18 cellular contexts compared by ENCODE assay signal in genomic region chr17:37510056-37510455, GRCh38. TPM values are rescaled to one million over a fixed set of nuclear protein-coding genes. Genes with fewer than 3 reads are reported as not detected.
DNase-seq lines count a peak whose midpoint lies in the region; ATAC-seq and TF ChIP-seq lines count a peak whose summit lies in the region.
"Had no signal": no experiment of that assay in that cellular context is flagged by ENCODE, and none has a peak within 500 bp of the region (broad histone marks: within the 10 kb centered on the region; RNA-seq: fewer than 3 reads in every experiment).

No MANE protein-coding gene starts in this region.

- no peak overlapping the region for H4K8ac ChIP-seq in IMR-90 (ENCODE audit: low read depth in 2 of 2, low read length in 2 of 2)

- no peak overlapping the region for H3K14ac ChIP-seq in IMR-90 (replicated peaks; ENCODE audit: low read depth, low read length)

- no TSS peak for BruUV-seq in IMR-90 (replicated peaks; lab: Mats Ljungman, UMichigan)

- no peak overlapping the region for H3K4me3 Mint-ChIP-seq in CD4-positive, alpha-beta T cell
- H3K4me3 Mint-ChIP-seq in effector memory CD8-positive, alpha-beta T cell, result no peak overlapping the region
- H3K4me3 Mint-ChIP-seq: B cell, GM23338, IgD-negative memory B cell had no signal

- no peaks in the 10 kb centered on the region for H3K9me3 ChIP-seq in CD4-positive, alpha-beta T cell (ENCODE audit: control insufficient read depth, low read length)
- H3K9me3 ChIP-seq in IMR-90 (ENCODE audit: control insufficient read depth, insufficient read depth, low read length) (no peaks in the 10 kb centered on the region), psoas muscle (no peaks in the 10 kb centered on the region), stomach (no peaks in the 10 kb centered on the region)

- no peak for TF ChIP-seq CTCF in CD4-positive, alpha-beta T cell (IDR thresholded peaks at IDR 0.05)
- no peak for TF ChIP-seq CTCF in IMR-90 (conservative IDR thresholded peaks at IDR 0.05; ENCODE audit: low read depth, low read length)
- no peak for TF ChIP-seq CTCF in psoas muscle (IDR thresholded peaks at IDR 0.05)
- TF ChIP-seq CTCF in stomach (IDR thresholded peaks at IDR 0.05), result no peak

- peaks cover 19 to 84% of the 10 kb centered on the region in 2 experiments for H3K79me1 ChIP-seq in IMR-90 (ENCODE audit: low read depth in 1 of 2, low read length in 2 of 2)

- no peak overlapping the region for H2BK20ac ChIP-seq in IMR-90 (ENCODE audit: low read depth, low read length)

- H3K36me3 Mint-ChIP-seq in CD4-positive, alpha-beta T cell (ENCODE audit: low read depth), result peaks cover 16% of the 10 kb centered on the region
- H3K36me3 Mint-ChIP-seq in effector memory CD8-positive, alpha-beta T cell (ENCODE audit: insufficient read depth), result peaks cover 10% of the 10 kb centered on the region

- TF ChIP-seq RAD21 in IMR-90 (IDR thresholded peaks at IDR 0.05; ENCODE audit: low read length), result no peak

- H3K27ac Mint-ChIP-seq in CD4-positive, alpha-beta T cell, result peak overlapping the region; percentile 84
- H3K27ac Mint-ChIP-seq in effector memory CD8-positive, alpha-beta T cell, result peak overlapping the region; percentile 7 to 77
- H3K27ac Mint-ChIP-seq: GM23338 had no signal

- no peak for TF ChIP-seq EP300 in stomach (IDR thresholded peaks at IDR 0.05)

- no peak overlapping the region for H3K9ac ChIP-seq in IMR-90 (ENCODE audit: low read depth, low read length)

- no peak overlapping the region for H3K27ac ChIP-seq in CD4-positive, alpha-beta T cell (ENCODE audit: low read depth, low read length)
- H3K27ac ChIP-seq in IMR-90 (ENCODE audit: insufficient read depth, low read length), result no peak overlapping the region
- no peak overlapping the region for H3K27ac ChIP-seq in psoas muscle
- H3K27ac ChIP-seq in stomach, result no peak overlapping the region

- POLR2A ChIA-PET in CD4-positive, alpha-beta T cell (lab: Charles Lee), result interaction anchor here (0.9 kb wide), 1 partner anchor 9 kb away, joined by 3 read pairs; no protein-coding TSS in a partner anchor
- POLR2A ChIA-PET in IMR-90 (lab: Charles Lee; ENCODE audit: unreplicated experiment), result no interaction called here

- no peaks in the 10 kb centered on the region for H3K27me3 ChIP-seq in CD4-positive, alpha-beta T cell (ENCODE audit: control insufficient read depth, insufficient read depth, low read length)
- no peaks in the 10 kb centered on the region for H3K27me3 ChIP-seq in IMR-90 (ENCODE audit: control insufficient read depth, insufficient read depth, low read length)
- H3K27me3 ChIP-seq in psoas muscle (ENCODE audit: insufficient read depth in 3 of 3, low read length in 2 of 3), result no peaks in the 10 kb centered on the region
- no peaks in the 10 kb centered on the region for H3K27me3 ChIP-seq in stomach

- no peak overlapping the region for H3K4me2 ChIP-seq in IMR-90 (ENCODE audit: low read depth, low read length)
- H3K4me2 ChIP-seq: GM23338 had no signal

- H3K27me3 Mint-ChIP-seq in CD4-positive, alpha-beta T cell, result no peaks in the 10 kb centered on the region
- no peaks in the 10 kb centered on the region for H3K27me3 Mint-ChIP-seq in effector memory CD8-positive, alpha-beta T cell
- H3K27me3 Mint-ChIP-seq: B cell, IgD-negative memory B cell had no signal

- CTCF ChIA-PET in CD4-positive, alpha-beta T cell (lab: Charles Lee), result no interaction called here
- CTCF ChIA-PET in IMR-90 (lab: Yijun Ruan, JAX), result no interaction called here

- H2BK5ac ChIP-seq in IMR-90 (ENCODE audit: low read depth, low read length, poor library complexity, severe bottlenecking), result no peak overlapping the region

- peaks cover 42% of the 10 kb centered on the region for H3K9me1 ChIP-seq in IMR-90 (ENCODE audit: insufficient read depth, low read length)

- dilution Hi-C loops in IMR-90 (cut with HindIII; ENCODE audit: low sequenced_read_pairs, unreplicated experiment), result no loop called here

- no peak overlapping the region for H4K91ac ChIP-seq in IMR-90 (ENCODE audit: insufficient read depth, low read depth, low read length)

- no peak overlapping the region for H2BK15ac ChIP-seq in IMR-90 (ENCODE audit: low read depth, low read length)

- TF ChIP-seq POLR2A in IMR-90 (IDR thresholded peaks at IDR 0.05; ENCODE audit: low read depth, low read length), result no peak
- no peak for TF ChIP-seq POLR2A in stomach (IDR thresholded peaks at IDR 0.05)

- no peak overlapping the region for H3K4ac ChIP-seq in IMR-90 (ENCODE audit: low read depth, low read length)

- no peak overlapping the region for H3K23ac ChIP-seq in IMR-90 (ENCODE audit: low read depth, low read length)

- H2AK5ac ChIP-seq in IMR-90 (ENCODE audit: low read depth, low read length), result peak overlapping the region; percentile 16; the same call in 1 of the 2 replicates

- intact Hi-C loops in CD4-positive, alpha-beta T cell (cut with DNase I, micrococcal nuclease), result no loop called here
- intact Hi-C loops in IMR-90 (cut with micrococcal nuclease), result no loop called here
- intact Hi-C loops in psoas muscle (cut with DNase I), result loop anchor here in 1 of 2 donors (5.0 kb wide), 1 partner anchor 183 kb away; no protein-coding TSS in a partner anchor
- intact Hi-C loops in stomach (cut with DNase I; ENCODE audit: low total_unique reads), result no loop called here

- 0 out of 2 replicates have a peak, but pooled peaks cover 5% of the 10 kb centered on the region for H3K4me1 ChIP-seq in IMR-90 (ENCODE audit: control insufficient read depth, insufficient read depth, low read length)
- H3K4me1 ChIP-seq in psoas muscle, result peaks cover 4% of the 10 kb centered on the region
- H3K4me1 ChIP-seq in stomach, result peaks cover 0 to 13% (median 4%) of the 10 kb centered on the region in 4 donors

- no peak overlapping the region for H3K18ac ChIP-seq in IMR-90 (ENCODE audit: low read depth, low read length)

- 97% methylated on average over 9 of the region's 17 CpGs; no CpG with 5 or more reads in 1 of the 2 experiments for WGBS in IMR-90 (ENCODE audit: extremely low coverage in 2 of 2, insufficient read length in 1 of 2), 2 experiments
- WGBS in psoas muscle, 3 donors, result 70 to 85% (median 79%) methylated on average over 17 of the region's 17 CpGs
- 91 to 96% (median 95%) methylated on average over 17 of the region's 17 CpGs for WGBS in stomach, 5 donors

- peaks cover 85% of the 10 kb centered on the region for H4K20me1 ChIP-seq in IMR-90 (ENCODE audit: insufficient read depth, low read length)

- no peak for ATAC-seq in CD4-positive, alpha-beta T cell (ENCODE audit: poor library complexity)
- no peak for ATAC-seq in IMR-90 (ENCODE audit: low read depth)
- ATAC-seq in effector memory CD8-positive, alpha-beta T cell (replicated peaks), result no peak
- ATAC-seq in psoas muscle, result peak in 3 of 4 donors; percentile 33 to 49 (median 41)
- no peak for ATAC-seq in HG03378 (IDR thresholded peaks at IDR 0.05; ENCODE audit: unreplicated experiment)
- ATAC-seq: GM23338, PC-3 had no signal

- no peak overlapping the region for H3K56ac ChIP-seq in IMR-90 (ENCODE audit: extremely low read depth, insufficient read depth, low read length)

- in situ Hi-C loops in IMR-90 (cut with MboI; ENCODE audit: low sequenced_read_pairs), result no loop called here

- H3K36me3 ChIP-seq in IMR-90 (ENCODE audit: control insufficient read depth, insufficient read depth, low read length) (peaks cover 31% of the 10 kb centered on the region), psoas muscle (ENCODE audit: insufficient read depth in 1 of 2, low read depth in 1 of 2) (peaks cover 0 to 44% of the 10 kb centered on the region in 2 donors), stomach (peaks cover 9 to 31% (median 30%) of the 10 kb centered on the region in 4 donors)

- H3K4me1 Mint-ChIP-seq in CD4-positive, alpha-beta T cell (ENCODE audit: low read depth), result peaks cover 14% of the 10 kb centered on the region
- peaks cover 0 to 12% of the 10 kb centered on the region in 2 donors for H3K4me1 Mint-ChIP-seq in effector memory CD8-positive, alpha-beta T cell (ENCODE audit: low read depth in 2 of 2)
- H3K4me1 Mint-ChIP-seq: B cell had no signal

- no peak overlapping the region for H3K4me3 ChIP-seq in IMR-90 (ENCODE audit: insufficient read depth, low read depth, low read length)
- H3K4me3 ChIP-seq in psoas muscle, result no peak overlapping the region
- no peak overlapping the region for H3K4me3 ChIP-seq in stomach
- H3K4me3 ChIP-seq: GM23338 had no signal

- H3K9me3 Mint-ChIP-seq in CD4-positive, alpha-beta T cell, result no peaks in the 10 kb centered on the region
- H3K9me3 Mint-ChIP-seq in effector memory CD8-positive, alpha-beta T cell, result no peaks in the 10 kb centered on the region
- H3K9me3 Mint-ChIP-seq: GM23338, IgD-negative memory B cell had no signal

- H4K5ac ChIP-seq in IMR-90 (ENCODE audit: low read depth, low read length), result no peak overlapping the region

- no peak for DNase-seq in CD4-positive, alpha-beta T cell
- DNase-seq in IMR-90 (no peak), psoas muscle (no peak), stomach (no peak), HuH-7.5 (ENCODE audit: low spot score) (no peak)
- DNase-seq in effector memory CD8-positive, alpha-beta T cell, result no peak
- DNase-seq: DMS 273 treated with DMSO at 0.1 percent for 48 hours; GF-D8; Kasumi-1; NCI-H187 treated with DMSO at 0.1 percent for 48 hours; NCI-H446 treated with DMSO at 0.1 percent for 48 hours; NK-92 treated with Interleukin-12 subunit alpha and Interleukin-12 subunit beta, amount 100 ng/mL, for 24 hours; PC-3; SW 1271 had no signal

- H2AK9ac ChIP-seq in IMR-90 (replicated peaks; ENCODE audit: low read depth, low read length, poor library complexity), result peak overlapping the region; percentile 23

- H2AFZ ChIP-seq in IMR-90 (replicated peaks; ENCODE audit: low read length, poor library complexity), result no peak overlapping the region
- H2AFZ ChIP-seq: GM23338 had no signal

- no peak overlapping the region for H2BK120ac ChIP-seq in IMR-90 (ENCODE audit: low read depth, low read length)

TF ChIP-seq in IMR-90, 13 proteins besides CTCF, POLR2A, EP300 and RAD21 (continues in another document):
- no peak for TF ChIP-seq CHD1 (IDR thresholded peaks at IDR 0.05; ENCODE audit: low read depth, low read length)
- TF ChIP-seq MXI1 (IDR thresholded peaks at IDR 0.05; ENCODE audit: borderline replicate concordance, low read depth, low read length), result no peak

RNA-seq across cellular contexts. Expression of gene DUSP14, which starts 20.4 kb away (rescaled TPM):
- total RNA-seq in CD4-positive, alpha-beta T cell, result 1 to 10 TPM; 4.4 to 4.9 TPM
- 97.5 and 102 TPM in 2 replicates for total RNA-seq in IMR-90 (2012; rRNA removed)
- polyA plus RNA-seq in IMR-90 (2012; rRNA removed), result 126 and 127 TPM in 2 replicates
- polyA plus RNA-seq in IMR-90 (2012; cell fraction: cytosol; rRNA removed), result 93.8 and 139 TPM in 2 replicates
- polyA plus RNA-seq in IMR-90 (2012; cell fraction: nucleus; rRNA removed; ENCODE audit: low replicate concordance), result 88.2 and 107 TPM in 2 replicates
- 10 to 100 TPM in 3 of 4 donors, 1 to 10 TPM in 1; 9.3 to 21.5 (median 14.0) TPM for total RNA-seq in psoas muscle
- 10 to 100 TPM in 2 of 3 donors, 1 to 10 TPM in 1; 9.4 to 32.1 (median 11.6) TPM for polyA plus RNA-seq in psoas muscle
- 1 to 10 TPM in 3 of 5 donors, not detected in 2; 3.1 to 5.5 (median 4.8) TPM for total RNA-seq in stomach
- polyA plus RNA-seq in stomach, result 1 to 10 TPM; 6.6 to 7.8 (median 6.9) TPM

Comparison
In these comparisons a context has a peak if more than half of its experiments do, and no peak if none do; other contexts are left out.
1. ATAC-seq: peak in psoas muscle (3 of 4); none in CD4-positive, alpha-beta T cell (single experiment), IMR-90 (single experiment), effector memory CD8-positive, alpha-beta T cell (single experiment) and HG03378 (single experiment).